Comparison of ENCODE assay signal across 25 cellular contexts in genomic region chr6:151663559-151663958, GRCh38.
"Had no signal": no experiment of that assay in that cellular context is flagged by ENCODE, and none has a peak within 500 bp of the region (broad histone marks: within the 10 kb centered on the region; RNA-seq: fewer than 3 reads in every experiment).

No MANE protein-coding gene starts in this region.

- H3K9me3 ChIP-seq: colonic mucosa, esophagus squamous epithelium, gastrocnemius medialis, heart right ventricle, left lung, lower lobe of right lung had no signal

- H3K36me3 ChIP-seq: colonic mucosa, esophagus squamous epithelium, gastrocnemius medialis, heart right ventricle, left lung, lower lobe of right lung had no signal

- ATAC-seq: effector memory CD8-positive, alpha-beta T cell; esophagus mucosa; gastrocnemius medialis; heart right ventricle; left lung; lower lobe of right lung had no signal

- H3K4me3 Mint-ChIP-seq: dendritic cell treated with granulocyte-macrophage colony-stimulating factor and Interleukin-4, amounts not matched to agents 40 ng/mL and 50 ng/mL, for 4 days; effector memory CD8-positive, alpha-beta T cell; endodermal cell; immature natural killer cell; mesothelial cell of epicardium had no signal

- H3K4me1 ChIP-seq: colonic mucosa, gastrocnemius medialis, heart right ventricle, left lung, lower lobe of right lung had no signal

- H3K27ac ChIP-seq: colonic mucosa, epithelial cell of prostate, esophagus squamous epithelium, gastrocnemius medialis, heart right ventricle, left lung, lower lobe of right lung had no signal

- FAIRE-seq: kidney had no signal

- H3K27ac Mint-ChIP-seq: dendritic cell treated with granulocyte-macrophage colony-stimulating factor and Interleukin-4, amounts not matched to agents 40 ng/mL and 50 ng/mL, for 4 days; effector memory CD8-positive, alpha-beta T cell; endodermal cell; immature natural killer cell; mesothelial cell of epicardium had no signal

- H3K4me3 ChIP-seq: colonic mucosa, esophagus squamous epithelium, gastrocnemius medialis, heart right ventricle, left lung, lower lobe of right lung had no signal

- DNase-seq: colonic mucosa; cortex of kidney; effector CD8-positive, alpha-beta T cell; effector memory CD8-positive, alpha-beta T cell; endodermal cell; erythroblast; esophagus squamous epithelium; foreskin fibroblast; foreskin melanocyte; gastrocnemius medialis; glutamatergic neuron; head of caudate nucleus; heart right ventricle; hypothalamus; immature natural killer cell; islet precursor cell; kidney; kidney glomerular epithelial cell; left lung; lower lobe of right lung; mesenchymal stem cell had no signal

- H3K9me3 Mint-ChIP-seq: dendritic cell treated with granulocyte-macrophage colony-stimulating factor and Interleukin-4, amounts not matched to agents 40 ng/mL and 50 ng/mL, for 4 days; effector memory CD8-positive, alpha-beta T cell; endodermal cell; immature natural killer cell; mesothelial cell of epicardium had no signal

- H3K27me3 ChIP-seq: colonic mucosa, esophagus squamous epithelium, gastrocnemius medialis, left lung had no signal

- H3K36me3 Mint-ChIP-seq: immature natural killer cell, mesothelial cell of epicardium had no signal

- H3K4me1 Mint-ChIP-seq: immature natural killer cell, mesothelial cell of epicardium had no signal
